9 cellular contexts compared by ENCODE assay signal in the genomic region with DNA sequence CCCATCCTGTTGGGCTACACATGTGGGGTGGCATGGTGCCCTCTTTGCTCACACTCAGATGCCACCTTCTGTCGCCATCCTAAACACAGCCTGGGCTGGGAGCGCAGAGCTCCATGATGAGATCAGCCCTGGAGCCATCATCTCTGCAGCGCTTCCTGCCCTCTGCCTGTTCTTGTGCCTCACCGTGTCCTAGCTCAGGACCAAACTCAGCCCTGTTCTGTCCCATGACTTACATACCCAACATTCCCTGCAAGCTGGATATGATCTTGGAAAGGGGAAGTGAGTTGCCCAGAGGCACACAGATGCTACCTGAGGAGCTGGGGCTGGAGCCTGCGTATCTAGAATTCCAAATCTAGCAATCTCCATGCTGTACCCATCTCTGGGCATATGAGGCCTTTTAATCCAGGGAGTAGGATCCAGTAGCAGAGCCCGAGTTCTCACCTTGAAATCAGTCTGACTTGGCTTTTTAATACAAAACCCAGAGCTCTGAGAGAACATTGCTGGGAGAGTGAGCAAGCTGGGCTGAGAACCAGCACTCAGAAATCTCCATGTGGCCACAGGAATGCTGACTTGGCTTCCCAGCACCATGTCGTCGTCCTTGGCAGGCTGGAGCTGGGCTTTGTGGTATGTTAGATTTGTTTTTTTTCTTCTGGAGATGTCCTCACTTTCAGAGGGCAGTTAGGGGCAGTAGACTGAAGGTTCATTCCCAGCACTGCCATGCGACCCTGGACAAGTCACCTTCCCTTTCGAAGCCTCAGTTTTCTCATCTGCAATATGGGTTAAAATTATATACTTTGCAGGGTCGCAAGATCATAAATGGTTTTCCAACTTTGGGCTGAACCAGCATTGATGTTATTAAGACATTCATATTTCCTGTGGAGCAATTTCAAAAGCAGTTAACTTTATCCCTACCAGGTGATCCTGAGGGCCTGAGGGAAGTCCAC. TPM values are rescaled to one million over a fixed set of nuclear protein-coding genes. Genes with fewer than 3 reads are reported as not detected.
DNase-seq lines count a peak whose midpoint lies in the region; ATAC-seq and TF ChIP-seq lines count a peak whose summit lies in the region.
"Had no signal": no experiment of that assay in that cellular context is flagged by ENCODE, and none has a peak within 500 bp of the region (broad histone marks: within the 10 kb centered on the region; RNA-seq: fewer than 3 reads in every experiment).

No MANE protein-coding gene starts in this region.

- H3K27me3 ChIP-seq in hepatocyte = peaks cover 34% of the 10 kb centered on the region
- no peaks in the 10 kb centered on the region for H3K27me3 ChIP-seq in skeletal muscle satellite cell (ENCODE audit: control insufficient read depth, insufficient read depth, low read length)
- peaks cover 7 to 8% of the 10 kb centered on the region in 2 donors for H3K27me3 ChIP-seq in uterus
- H3K27me3 ChIP-seq in WERI-Rb-1 (ENCODE audit: insufficient read depth, low read depth, severe bottlenecking) = no peaks in the 10 kb centered on the region

- H3K27ac ChIP-seq in hepatocyte (no peak overlapping the region), uterus (no peak overlapping the region), WERI-Rb-1 (no peak overlapping the region)

- no peak for ATAC-seq in HG03196 (IDR thresholded peaks at IDR 0.05; ENCODE audit: unreplicated experiment)
- ATAC-seq: activated CD8-positive, alpha-beta T cell treated with anti-CD3 and anti-CD28 coated beads for 36 hours had no signal

- intact Hi-C loops in uterus (cut with DNase I; ENCODE audit: low total_unique reads) = no loop called here

- WGBS in hepatocyte (ENCODE audit: low lambda C conversion rate, missing lambda C conversion rate) = 79% methylated on average over 11 of the region's 11 CpGs

- H3K79me2 ChIP-seq in hepatocyte = no peaks in the 10 kb centered on the region

- peak; percentile 90 for DNase-seq in GM04503 (ENCODE audit: low read depth)
- peak; percentile 99 for DNase-seq in astrocyte of the cerebellum (ENCODE audit: low read depth)
- peak; percentile 45 for DNase-seq in hepatocyte (ENCODE audit: low spot score)
- no peak for DNase-seq in uterus
- no peak for DNase-seq in WERI-Rb-1
- DNase-seq in DMS114 treated with DMSO at 0.1 percent for 48 hours (lab: John Stamatoyannopoulos, UW; ENCODE audit: unreplicated experiment) = no peak
- DNase-seq: activated CD8-positive, alpha-beta T cell treated with anti-CD3 and anti-CD28 coated beads for 36 hours had no signal

- no peak overlapping the region for H3K4me3 ChIP-seq in astrocyte of the cerebellum (ENCODE audit: low read depth, low read length)
- no peak overlapping the region for H3K4me3 ChIP-seq in hepatocyte
- peak overlapping the region; percentile 31 for H3K4me3 ChIP-seq in skeletal muscle satellite cell (ENCODE audit: low read length)
- no peak overlapping the region for H3K4me3 ChIP-seq in uterus
- H3K4me3 ChIP-seq in WERI-Rb-1 (ENCODE audit: low read depth, low read length) = no peak overlapping the region

- TF ChIP-seq CTCF in astrocyte of the cerebellum (IDR thresholded peaks at IDR 0.05; ENCODE audit: low read depth, low read length, missing control alignments) (no peak), hepatocyte (IDR thresholded peaks at IDR 0.05; ENCODE audit: poor library complexity) (no peak), uterus (IDR thresholded peaks at IDR 0.05) (no peak), WERI-Rb-1 (IDR thresholded peaks at IDR 0.05; ENCODE audit: low read depth, low read length) (no peak)

- no peak overlapping the region for H2AFZ ChIP-seq in hepatocyte

- in situ Hi-C loops in astrocyte of the cerebellum (cut with HindIII; ENCODE audit: low sequenced_read_pairs) = no loop called here

- TF ChIP-seq POLR2A in uterus (IDR thresholded peaks at IDR 0.05) = no peak

- no peaks in the 10 kb centered on the region for H3K9me3 ChIP-seq in hepatocyte (ENCODE audit: low read depth)
- no peaks in the 10 kb centered on the region for H3K9me3 ChIP-seq in skeletal muscle satellite cell (replicated peaks; ENCODE audit: low read length)
- no peaks in the 10 kb centered on the region for H3K9me3 ChIP-seq in uterus
- H3K9me3 ChIP-seq in WERI-Rb-1 (ENCODE audit: severe bottlenecking) = no peaks in the 10 kb centered on the region

- H3K4me2 ChIP-seq in hepatocyte (no peak overlapping the region), skeletal muscle satellite cell (ENCODE audit: low read length) (peak overlapping the region; percentile 86)

- H3K36me3 ChIP-seq in hepatocyte (replicated peaks; ENCODE audit: insufficient read depth, low read depth) (no peaks in the 10 kb centered on the region), skeletal muscle satellite cell (ENCODE audit: insufficient read depth, low read length) (no peaks in the 10 kb centered on the region), uterus (no peaks in the 10 kb centered on the region), WERI-Rb-1 (no peaks in the 10 kb centered on the region)

- no peaks in the 10 kb centered on the region for H4K20me1 ChIP-seq in hepatocyte (ENCODE audit: insufficient read depth, poor library complexity, severe bottlenecking)

- peak overlapping the region; percentile 71 for H3K9ac ChIP-seq in skeletal muscle satellite cell (ENCODE audit: low read depth, low read length)

- no peaks in the 10 kb centered on the region for H3K4me1 ChIP-seq in hepatocyte (ENCODE audit: insufficient read depth)
- H3K4me1 ChIP-seq in skeletal muscle satellite cell (ENCODE audit: control insufficient read depth, insufficient read depth, low read length) = peaks cover 40% of the 10 kb centered on the region
- H3K4me1 ChIP-seq in uterus = peaks cover 0 to 9% of the 10 kb centered on the region in 2 donors

- H3K9me2 ChIP-seq in hepatocyte (replicated peaks; ENCODE audit: insufficient read depth) = no peaks in the 10 kb centered on the region

RNA-seq across cellular contexts. Expression of a gene that starts 2.6 kb away (rescaled TPM):
- 1.6 and 2.2 TPM in 2 replicates for total RNA-seq in hepatocyte
- polyA plus RNA-seq in hepatocyte = 1.6 and 6.0 TPM in 2 replicates
- 1.8 and 10.9 TPM in 2 replicates for total RNA-seq in skeletal muscle satellite cell (2012; rRNA removed)
- total RNA-seq in uterus = 1 to 10 TPM; 2.8 to 6.4 (median 4.4) TPM
- total RNA-seq: activated CD8-positive, alpha-beta T cell treated with anti-CD3 and anti-CD28 coated beads for 36 hours had no signal

Comparison
In these comparisons a context has a peak if more than half of its experiments do, and no peak if none do; other contexts are left out.
1. DNase-seq: peak in GM04503 (single experiment), astrocyte of the cerebellum (single experiment) and hepatocyte (single experiment); none in uterus (0 of 2), WERI-Rb-1 (single experiment) and DMS114 treated with DMSO at 0.1 percent for 48 hours (single experiment).